Comparison of ENCODE assay signal across 19 cellular contexts in the genomic region with DNA sequence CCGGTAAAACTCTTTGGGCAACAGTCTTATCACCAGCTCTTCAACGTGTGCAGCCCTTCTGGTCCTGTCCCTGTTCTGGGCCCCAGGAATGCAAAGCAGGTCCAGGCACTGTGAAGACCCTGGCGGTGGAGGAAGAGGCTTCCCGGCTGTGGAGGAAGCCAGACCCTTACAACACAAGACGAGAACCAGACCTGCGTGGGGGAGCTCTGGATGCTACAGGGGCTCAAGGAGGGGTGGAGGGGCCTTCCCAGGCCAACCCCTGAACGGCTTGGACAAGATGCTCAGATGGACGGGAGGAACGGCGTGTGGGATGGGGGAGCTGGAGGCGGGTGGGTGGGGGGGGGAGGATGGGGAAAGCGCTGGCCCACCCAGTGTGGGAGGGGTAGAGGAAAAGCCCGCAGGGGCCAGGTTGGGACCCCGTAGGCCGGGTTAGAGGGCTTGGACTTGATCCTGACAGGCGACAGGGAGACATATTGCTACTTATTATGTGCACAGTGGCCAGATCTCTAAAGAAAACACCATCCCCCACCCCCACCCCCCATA. TPM values are rescaled to one million over a fixed set of nuclear protein-coding genes. Genes with fewer than 3 reads are reported as not detected.
DNase-seq lines count a peak whose midpoint lies in the region; ATAC-seq, FAIRE-seq and TF ChIP-seq lines count a peak whose summit lies in the region.
"Had no signal": no experiment of that assay in that cellular context is flagged by ENCODE, and none has a peak within 500 bp of the region (broad histone marks: within the 10 kb centered on the region; RNA-seq: fewer than 3 reads in every experiment).

No MANE protein-coding gene starts in this region.

- no peak overlapping the region for H3K27ac Mint-ChIP-seq in neural crest cell (ENCODE audit: unreplicated experiment)
- H3K27ac Mint-ChIP-seq: T-helper 1 cell treated with Interleukin-12 subunit alpha and Interleukin-12 subunit beta and Interleukin-4 antibody, amounts not matched to agents 30 μg/mL and 1 μg/mL, for 36 hours had no signal

- TF ChIP-seq RAD21 in SK-N-SH (IDR thresholded peaks at IDR 0.05; ENCODE audit: low read length): no peak

- peak overlapping the region; percentile 56 for H3K4me3 Mint-ChIP-seq in neural crest cell
- H3K4me3 Mint-ChIP-seq: T-helper 1 cell treated with Interleukin-12 subunit alpha and Interleukin-12 subunit beta and Interleukin-4 antibody, amounts not matched to agents 30 μg/mL and 1 μg/mL, for 36 hours had no signal

- TF ChIP-seq EP300 in SK-N-SH (IDR thresholded peaks at IDR 0.05; ENCODE audit: borderline replicate concordance in 1 of 2, low read depth in 1 of 2, low read length in 1 of 2): no peak

- peak; percentile 33 for DNase-seq in SK-N-SH
- no peak for DNase-seq in neural crest cell (ENCODE audit: low read depth, low spot score)
- no peak for DNase-seq in SW480 (ENCODE audit: low spot score)
- no peak for DNase-seq in pancreas
- DNase-seq: 8988T, Calu3, NCI-H1092, NCI-H510A had no signal

- no peak for FAIRE-seq in pancreas (lab: Jason Lieb, UNC)
- FAIRE-seq: colon, RCC 7860 had no signal

- H3K27me3 Mint-ChIP-seq in neural crest cell (ENCODE audit: low read depth): peaks cover 96% of the 10 kb centered on the region

- H3K27me3 ChIP-seq in SK-N-SH (ENCODE audit: insufficient read depth): peaks cover 95% of the 10 kb centered on the region
- H3K27me3 ChIP-seq in HUES64 (ENCODE audit: insufficient read depth, low read length): peaks cover 100% of the 10 kb centered on the region
- peaks cover 100% of the 10 kb centered on the region for H3K27me3 ChIP-seq in ectodermal cell (ENCODE audit: control insufficient read depth, insufficient read depth, low read length, poor library complexity, severe bottlenecking)
- H3K27me3 ChIP-seq in pancreas: peaks cover 0 to 46% (median 9%) of the 10 kb centered on the region in 4 donors

- no peaks in the 10 kb centered on the region for H3F3A ChIP-seq in SK-N-SH (replicated peaks; ENCODE audit: insufficient read depth)

- no peak overlapping the region for H2AFZ ChIP-seq in SK-N-SH (ENCODE audit: low read depth)

- intact Hi-C loops in pancreas (cut with DNase I): no loop called here

- H3K4me1 ChIP-seq in SK-N-SH (ENCODE audit: control insufficient read depth in 1 of 2, insufficient read depth in 2 of 2, low read depth in 1 of 2, low read length in 1 of 2): no peaks in the 10 kb centered on the region
- H3K4me1 ChIP-seq in HUES64 (ENCODE audit: insufficient read depth, low read length): peaks cover 17% of the 10 kb centered on the region; the same call in 1 of the 2 replicates
- peaks cover 34% of the 10 kb centered on the region for H3K4me1 ChIP-seq in ectodermal cell (ENCODE audit: control insufficient read depth, insufficient read depth, low read length)
- no peaks in the 10 kb centered on the region for H3K4me1 ChIP-seq in pancreas

- no peak for TF ChIP-seq CTCF in SK-N-SH (IDR thresholded peaks at IDR 0.05)
- no peak for TF ChIP-seq CTCF in neural crest cell (conservative IDR thresholded peaks at IDR 0.05)
- no peak for TF ChIP-seq CTCF in pancreas (IDR thresholded peaks at IDR 0.05)

- no peaks in the 10 kb centered on the region for H3K9me3 Mint-ChIP-seq in neural crest cell
- H3K9me3 Mint-ChIP-seq: T-helper 1 cell treated with Interleukin-12 subunit alpha and Interleukin-12 subunit beta and Interleukin-4 antibody, amounts not matched to agents 30 μg/mL and 1 μg/mL, for 36 hours had no signal

- no peak for ATAC-seq in SK-N-SH treated with all-trans-retinoic acid at 6 μM for 48 hours
- ATAC-seq in GM18517 (IDR thresholded peaks at IDR 0.05; ENCODE audit: unreplicated experiment): no peak
- ATAC-seq in pancreas: no peak

- no peaks in the 10 kb centered on the region for H4K20me1 ChIP-seq in SK-N-SH (ENCODE audit: insufficient read depth)

- CTCF ChIA-PET in SK-N-SH (lab: Yijun Ruan, JAX): no interaction called here

- 14% methylated on average over 14 of the region's 16 CpGs for WGBS in SK-N-SH (ENCODE audit: low lambda C conversion rate)
- 27% methylated on average over 14 of the region's 16 CpGs for WGBS in HUES64
- 21 to 24% methylated on average over 11 to 16 of the region's 16 CpGs for WGBS in ectodermal cell, 2 experiments
- WGBS in pancreas, 2 donors: 5% methylated on average over 16 of the region's 16 CpGs

- no peaks in the 10 kb centered on the region for H3K9me3 ChIP-seq in SK-N-SH
- H3K9me3 ChIP-seq in HUES64 (ENCODE audit: insufficient read depth, low read depth, low read length): no peaks in the 10 kb centered on the region
- no peaks in the 10 kb centered on the region for H3K9me3 ChIP-seq in ectodermal cell (ENCODE audit: control insufficient read depth, low read length)
- H3K9me3 ChIP-seq in pancreas: no peaks in the 10 kb centered on the region

- no peak overlapping the region for H3K4me2 ChIP-seq in SK-N-SH

- H3K36me3 Mint-ChIP-seq in neural crest cell (ENCODE audit: low read depth): peaks cover 5% of the 10 kb centered on the region

- H3K79me2 ChIP-seq in SK-N-SH (ENCODE audit: insufficient read depth): no peaks in the 10 kb centered on the region

- H3K27ac ChIP-seq in SK-N-SH (ENCODE audit: low read depth in 2 of 2, low read length in 1 of 2) (no peak overlapping the region), HUES64 (ENCODE audit: low read depth, low read length) (no peak overlapping the region), ectodermal cell (ENCODE audit: insufficient read depth, low read depth, low read length, poor library complexity, severe bottlenecking) (no peak overlapping the region), pancreas (no peak overlapping the region)
- H3K27ac ChIP-seq: skin epidermis had no signal

- H3K36me3 ChIP-seq in SK-N-SH (replicated peaks in 1 of 2; ENCODE audit: control insufficient read depth in 1 of 2, insufficient read depth in 2 of 2, low read length in 1 of 2): no peaks in the 10 kb centered on the region
- no peaks in the 10 kb centered on the region for H3K36me3 ChIP-seq in HUES64 (ENCODE audit: insufficient read depth, low read length)
- no peaks in the 10 kb centered on the region for H3K36me3 ChIP-seq in ectodermal cell (ENCODE audit: control insufficient read depth, insufficient read depth, low read length)
- H3K36me3 ChIP-seq in pancreas: no peaks in the 10 kb centered on the region

- no peak overlapping the region for H3K4me3 ChIP-seq in SK-N-SH (ENCODE audit: low read depth in 2 of 2, low read length in 1 of 2)
- H3K4me3 ChIP-seq in HUES64 (ENCODE audit: low read length): peak overlapping the region; percentile 47
- H3K4me3 ChIP-seq in ectodermal cell (ENCODE audit: insufficient read depth, low read depth, low read length): peak overlapping the region; percentile 37
- no peak overlapping the region for H3K4me3 ChIP-seq in pancreas
- H3K4me3 ChIP-seq: lung had no signal

- peaks cover 37% of the 10 kb centered on the region for H3K4me1 Mint-ChIP-seq in neural crest cell

- POLR2A ChIA-PET in SK-N-SH (lab: Yijun Ruan, JAX): no interaction called here

- no peaks in the 10 kb centered on the region for H3K9me2 ChIP-seq in SK-N-SH

- H3K9ac ChIP-seq in SK-N-SH (no peak overlapping the region), HUES64 (ENCODE audit: low read depth, low read length) (no peak overlapping the region)

TF ChIP-seq in SK-N-SH, 30 proteins besides CTCF, POLR2A, EP300 and RAD21 (continues in another document):
- TF ChIP-seq, protein P1, sequence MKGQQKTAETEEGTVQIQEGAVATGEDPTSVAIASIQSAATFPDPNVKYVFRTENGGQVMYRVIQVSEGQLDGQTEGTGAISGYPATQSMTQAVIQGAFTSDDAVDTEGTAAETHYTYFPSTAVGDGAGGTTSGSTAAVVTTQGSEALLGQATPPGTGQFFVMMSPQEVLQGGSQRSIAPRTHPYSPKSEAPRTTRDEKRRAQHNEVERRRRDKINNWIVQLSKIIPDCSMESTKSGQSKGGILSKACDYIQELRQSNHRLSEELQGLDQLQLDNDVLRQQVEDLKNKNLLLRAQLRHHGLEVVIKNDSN (IDR thresholded peaks at IDR 0.05; ENCODE audit: borderline replicate concordance, low read depth): no peak

TF ChIP-seq in SK-N-SH treated with all-trans-retinoic acid at 6 μM for 48 hours, 23 proteins besides CTCF, POLR2A, EP300 and RAD21:
- no peak for TF ChIP-seq TOX (CRISPR knock-in tag; IDR thresholded peaks at IDR 0.05; ENCODE audit: borderline replicate concordance)
- no peak for TF ChIP-seq GLIS3 (CRISPR knock-in tag; IDR thresholded peaks at IDR 0.05)
- TF ChIP-seq ZC3H10 (CRISPR knock-in tag; IDR thresholded peaks at IDR 0.05): no peak

RNA-seq across cellular contexts. Expression of a gene that starts 5.1 kb away (rescaled TPM):
- polyA plus RNA-seq in SK-N-SH (2012; rRNA removed) (not detected in 2 replicates), pancreas (not detected)
- not detected in 2 replicates for polyA plus RNA-seq in SK-N-SH (2012; cell fraction: cytosol; rRNA removed)
- polyA plus RNA-seq in SK-N-SH (2012; cell fraction: nucleus; rRNA removed): not detected in 2 replicates
- polyA plus RNA-seq in HUES64 (2013, experiment 1 of 2): 0.10 TPM
- 0.32 TPM for polyA plus RNA-seq in HUES64 (2013, experiment 2 of 2)
- polyA plus RNA-seq in ectodermal cell (2013, experiment 1 of 4): not detected
- not detected for polyA plus RNA-seq in ectodermal cell (2013, experiment 2 of 4)
- not detected for polyA plus RNA-seq in ectodermal cell (2013, experiment 3 of 4)
- polyA plus RNA-seq in ectodermal cell (2013, experiment 4 of 4): 0.20 TPM
- total RNA-seq in neural crest cell (5.4 TPM in 2 replicates), pancreas (under 1 TPM in 1 of 6 donors, not detected in 5; 0.06 TPM)
- total RNA-seq: Calu3, omental fat pad had no signal
- polyA plus RNA-seq: adipose tissue had no signal

RNA-seq across cellular contexts. Expression of a gene that starts 49.3 kb away (rescaled TPM):
- polyA plus RNA-seq in SK-N-SH (2012; rRNA removed): not detected in 2 replicates
- polyA plus RNA-seq in SK-N-SH (2012; cell fraction: cytosol; rRNA removed): not detected in 2 replicates
- not detected in 2 replicates for polyA plus RNA-seq in SK-N-SH (2012; cell fraction: nucleus; rRNA removed)
- polyA plus RNA-seq in HUES64 (2013, experiment 1 of 2): 0.25 TPM
- polyA plus RNA-seq in HUES64 (2013, experiment 2 of 2): 0.57 TPM
- polyA plus RNA-seq in ectodermal cell (2013, experiment 1 of 4): not detected
- polyA plus RNA-seq in ectodermal cell (2013, experiment 2 of 4): not detected
- 0.11 TPM for polyA plus RNA-seq in ectodermal cell (2013, experiment 3 of 4)
- not detected for polyA plus RNA-seq in ectodermal cell (2013, experiment 4 of 4)
- total RNA-seq in neural crest cell: 5.4 and 8.4 TPM in 2 replicates
- total RNA-seq in pancreas: under 1 TPM in 4 of 6 donors, not detected in 2; 0.14 to 0.51 (median 0.22) TPM
- polyA plus RNA-seq in pancreas: under 1 TPM in 1 of 2 donors, not detected in 1; 0.09 TPM
- total RNA-seq: Calu3, omental fat pad had no signal

Comparison
In these comparisons a context has a peak if more than half of its experiments do, and no peak if none do; other contexts are left out.
1. H3K4me3 ChIP-seq: peak in HUES64 (single experiment) and ectodermal cell (single experiment); none in SK-N-SH (0 of 2) and pancreas (0 of 4).